ENCODE assay signal across 8 cellular contexts in the genomic region with DNA sequence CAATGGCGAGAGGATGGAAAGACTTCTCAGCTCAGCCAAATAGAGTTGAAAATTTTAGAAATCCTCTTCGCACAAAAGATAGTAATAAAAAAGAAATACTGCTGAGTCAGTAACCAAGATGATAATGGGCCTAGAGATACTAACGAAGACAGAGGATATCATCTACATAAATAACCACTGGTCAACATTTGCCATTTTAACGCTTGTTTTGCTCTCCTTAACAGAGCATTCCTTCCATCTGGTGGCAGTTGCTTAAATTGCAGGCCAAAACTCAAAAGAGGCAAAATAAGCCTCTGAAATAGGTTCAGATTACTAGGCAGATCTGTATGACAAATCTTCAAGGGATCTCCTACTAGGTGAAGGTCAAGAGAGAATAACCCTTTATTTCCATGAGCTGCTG. TPM values are rescaled to one million over a fixed set of nuclear protein-coding genes. Genes with fewer than 3 reads are reported as not detected.
A peak's percentile ranks its signal among the peaks of the same experiment; 100 is the strongest.
DNase-seq lines count a peak whose midpoint lies in the region; TF ChIP-seq lines count a peak whose summit lies in the region.

No MANE protein-coding gene starts in this region.

- TF ChIP-seq CTCF in testis (IDR thresholded peaks at IDR 0.05): peak; percentile 29 to 53 (median 43)

- TF ChIP-seq POLR2A in erythroblast (IDR thresholded peaks at IDR 0.05; ENCODE audit: low read length) (no peak), testis (IDR thresholded peaks at IDR 0.05) (no peak)

- no peak overlapping the region for H3K4me3 ChIP-seq in testis

- H3K27ac ChIP-seq in testis: no peak overlapping the region

- DNase-seq in NOMO-1 treated with DMSO at 0.1 percent for 48 hours (lab: John Stamatoyannopoulos, UW; ENCODE audit: unreplicated experiment) (peak; percentile 40), NOMO-1 treated with dmso at 0.1 percent for 144 hours (lab: John Stamatoyannopoulos, UW; ENCODE audit: unreplicated experiment) (no peak), NCI-H2227 treated with DMSO at 0.1 percent for 48 hours (lab: John Stamatoyannopoulos, UW) (peak; percentile 0), erythroblast (lab: John Stamatoyannopoulos, UW) (peak; percentile 0 to 7), testis (peak; percentile 20), GF-D8 (lab: John Stamatoyannopoulos, UW) (no peak), mucosa of gallbladder (ENCODE audit: low spot score) (no peak), SHP77 (lab: John Stamatoyannopoulos, UW) (no peak)

- WGBS in testis, 2 donors: 58 to 67% methylated on average over 4 of the region's 4 CpGs

- no peaks in the 10 kb centered on the region for H3K36me3 ChIP-seq in testis (ENCODE audit: low read depth, missing control alignments)

- intact Hi-C loops in testis (cut with DNase I; ENCODE audit: low total_unique reads): no loop called here

- H3K4me1 ChIP-seq in testis: no peaks in the 10 kb centered on the region

- H3K9me3 ChIP-seq in testis: no peaks in the 10 kb centered on the region

- H3K27me3 ChIP-seq in testis: no peaks in the 10 kb centered on the region

RNA-seq across cellular contexts. Expression of a gene that starts 51.7 kb away (rescaled TPM):
- 10 to 100 TPM; 55.2 to 55.5 TPM for total RNA-seq in testis
- polyA plus RNA-seq in testis (ENCODE audit: insufficient read depth, low read depth, low replicate concordance): 19.6 TPM
- total RNA-seq in mucosa of gallbladder: 3.3 TPM

Comparison
In these comparisons a context has a peak if more than half of its experiments do, and no peak if none do; other contexts are left out.
1. DNase-seq: peak in NOMO-1 treated with DMSO at 0.1 percent for 48 hours (single experiment), NCI-H2227 treated with DMSO at 0.1 percent for 48 hours (single experiment), erythroblast (2 of 2) and testis (single experiment); none in NOMO-1 treated with dmso at 0.1 percent for 144 hours (single experiment), GF-D8 (single experiment), mucosa of gallbladder (single experiment) and SHP77 (0 of 2).
2. RNA of a gene that starts 51.7 kb away (total RNA-seq): 55.2 to 55.5 TPM in testis; 3.3 TPM in mucosa of gallbladder (single experiment); every median in the first group is over 10 times any median in the second.